ENCODE assay signal across 10 cellular contexts in the genomic region with DNA sequence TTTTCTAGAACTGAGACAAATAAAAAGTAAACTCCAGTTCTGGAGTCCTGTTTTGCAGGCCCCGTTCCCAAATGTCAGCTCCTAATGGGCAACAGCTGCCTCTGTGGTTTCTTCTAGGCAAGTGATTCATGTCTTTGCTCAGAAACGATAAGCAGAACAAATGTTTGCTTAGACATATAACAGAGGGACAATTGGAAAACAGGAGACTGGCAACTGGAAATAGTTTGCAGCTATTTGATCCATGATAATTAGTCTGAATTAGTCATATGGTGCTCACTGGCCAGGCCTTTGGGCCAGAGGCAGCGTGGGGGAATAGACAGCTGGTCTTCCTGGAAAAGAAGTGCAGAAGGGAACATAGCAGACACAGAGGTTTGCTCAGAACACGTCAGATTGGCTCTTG. TPM values are rescaled to one million over a fixed set of nuclear protein-coding genes. Genes with fewer than 3 reads are reported as not detected.
DNase-seq lines count a peak whose midpoint lies in the region; ATAC-seq and TF ChIP-seq lines count a peak whose summit lies in the region.
"Had no signal": no experiment of that assay in that cellular context is flagged by ENCODE, and none has a peak within 500 bp of the region (broad histone marks: within the 10 kb centered on the region; RNA-seq: fewer than 3 reads in every experiment).

No MANE protein-coding gene starts in this region.

- POLR2A ChIA-PET in RWPE1 (lab: Yijun Ruan, JAX; ENCODE audit: low non-redundant PET) = no interaction called here

- CTCF ChIA-PET in RWPE1 (lab: Yijun Ruan, JAX) = no interaction called here

- DNase-seq in DMS 273 (lab: John Stamatoyannopoulos, UW; ENCODE audit: unreplicated experiment) = peak; percentile 61
- peak; percentile 25 for DNase-seq in RWPE1 (ENCODE audit: low spot score)
- DNase-seq in fibroblast of peridontal ligament (ENCODE audit: extremely low read depth) = peak; percentile 98
- DNase-seq in posterior vena cava (ENCODE audit: low spot score) = peak; percentile 76
- no peak for DNase-seq in stimulated activated CD4-positive, alpha-beta T cell treated with anti-CD3 and anti-CD28 coated beads, Interleukin-15, amount 100 ng/mL, for 24 hours
- DNase-seq in NCI-H1105 treated with DMSO at 0.1 percent for 48 hours (lab: John Stamatoyannopoulos, UW) = no peak
- DNase-seq in cerebellar cortex (ENCODE audit: low spot score) = no peak
- DNase-seq: activated effector memory CD4-positive, alpha-beta T cell treated with anti-CD3 and anti-CD28 coated beads, Interleukin-2, amount 50 U/mL, for 16 hours; COR-L47 had no signal

- no peak for ATAC-seq in HG03135 (IDR thresholded peaks at IDR 0.05; ENCODE audit: unreplicated experiment)

- intact Hi-C loops in posterior vena cava (cut with DNase I) = loop anchor here in 1 of 2 donors (10.0 kb wide), 1 partner anchor 574 kb away; no protein-coding TSS in a partner anchor

- H3K27ac ChIP-seq in RWPE1 = no peak overlapping the region

- no peak for TF ChIP-seq CTCF in RWPE1 (conservative IDR thresholded peaks at IDR 0.05; ENCODE audit: low read depth)

RNA-seq across cellular contexts. Expression of gene TSHZ3, which starts 29.2 kb away (rescaled TPM):
- 10 to 100 TPM; 30.8 to 32.1 TPM for total RNA-seq in posterior vena cava

Comparison
In these comparisons a context has a peak if more than half of its experiments do, and no peak if none do; other contexts are left out.
1. DNase-seq: peak in DMS 273 (single experiment), RWPE1 (single experiment), fibroblast of peridontal ligament (single experiment) and posterior vena cava (single experiment); none in stimulated activated CD4-positive, alpha-beta T cell treated with anti-CD3 and anti-CD28 coated beads, Interleukin-15, amount 100 ng/mL, for 24 hours (single experiment), NCI-H1105 treated with DMSO at 0.1 percent for 48 hours (single experiment) and cerebellar cortex (single experiment).